ENCODE assay signal across 1 cellular context in genomic region chr14:100865682-100866591, GRCh38.
TF ChIP-seq lines count a peak whose summit lies in the region.

No MANE protein-coding gene starts in this region.

TF ChIP-seq in H1, 55 proteins besides CTCF, POLR2A, EP300 and RAD21:
- TF ChIP-seq KDM5A (IDR thresholded peaks at IDR 0.05; ENCODE audit: low read length) (no peak), FOSL1 (IDR thresholded peaks at IDR 0.05; ENCODE audit: insufficient read depth, low read depth, low read length) (no peak), ZNF274 (IDR thresholded peaks at IDR 0.05; ENCODE audit: borderline replicate concordance, extremely low read depth, low read length) (no peak), MAFK (IDR thresholded peaks at IDR 0.05; ENCODE audit: low read depth, low read length) (no peak), TAF7 (optimal IDR thresholded peaks at IDR 0.05; ENCODE audit: borderline replicate concordance, low read depth, low read length) (no peak), ASH2L (IDR thresholded peaks at IDR 0.05; ENCODE audit: low read length) (no peak), SP4 (IDR thresholded peaks at IDR 0.05; ENCODE audit: low read length) (no peak), SRF (IDR thresholded peaks at IDR 0.05; ENCODE audit: low read depth, low read length) (no peak), SIN3A (conservative IDR thresholded peaks at IDR 0.05 in 1 of 2, IDR thresholded peaks at IDR 0.05 in 1 of 2; ENCODE audit: low read depth in 1 of 2, low read length in 2 of 2) (no peak), TEAD4 (IDR thresholded peaks at IDR 0.05; ENCODE audit: low read depth, low read length) (no peak), EGR1 (IDR thresholded peaks at IDR 0.05; ENCODE audit: borderline replicate concordance, low read depth, low read length) (no peak), KDM1A (IDR thresholded peaks at IDR 0.05; ENCODE audit: borderline replicate concordance, low read length) (no peak), RBBP5 (IDR thresholded peaks at IDR 0.05; ENCODE audit: borderline replicate concordance, low read depth, low read length) (no peak), TAF1 (IDR thresholded peaks at IDR 0.05; ENCODE audit: low read depth, low read length) (no peak), ATF3 (IDR thresholded peaks at IDR 0.05; ENCODE audit: insufficient read depth, low read depth, low read length) (no peak), USF2 (IDR thresholded peaks at IDR 0.05; ENCODE audit: low read length) (no peak)
